35 cellular contexts compared by ENCODE assay signal in genomic region chrY:12846793-12847192, GRCh38. TPM values are rescaled to one million over a fixed set of nuclear protein-coding genes. Genes with fewer than 3 reads are reported as not detected.
"Had no signal": no experiment of that assay in that cellular context is flagged by ENCODE, and none has a peak within 500 bp of the region (broad histone marks: within the 10 kb centered on the region; RNA-seq: fewer than 3 reads in every experiment).

No MANE protein-coding gene starts in this region.

- ATAC-seq: activated naive CD4-positive, alpha-beta T cell treated with anti-CD3 and anti-CD28 coated beads, Interleukin-2, amount 50 U/mL, for 72 hours; activated naive CD8-positive, alpha-beta T cell treated with anti-CD3 and anti-CD28 coated beads, Interleukin-2, amount 50 U/mL, for 24 hours; activated T-cell treated with anti-CD3 and anti-CD28 coated beads, Interleukin-2, amount 50 U/mL, for 4 hours; activated T-cell treated with anti-CD3 and anti-CD28 coated beads, Interleukin-2, amount 50 U/mL, for 72 hours; activated T-helper 17 cell treated with anti-CD3 and anti-CD28 coated beads, Interleukin-2, amount 50 U/mL, for 72 hours; body of pancreas had no signal

- H3K9me3 ChIP-seq: adrenal gland, ascending aorta, body of pancreas, breast epithelium had no signal

- H3K27ac ChIP-seq: adrenal gland, ascending aorta, body of pancreas, brain microvascular endothelial cell, breast epithelium, cardiac muscle cell had no signal

- DNase-seq: activated effector memory CD4-positive, alpha-beta T cell treated with anti-CD3 and anti-CD28 coated beads, Interleukin-2, amount 50 U/mL, for 16 hours; activated effector memory CD4-positive, alpha-beta T cell treated with Interleukin-2 at 50 U/mL for 16 hours; activated gamma-delta T cell; activated gamma-delta T cell treated with Interleukin-2 at 50 U/mL for 16 hours; activated naive CD4-positive, alpha-beta T cell; activated naive CD4-positive, alpha-beta T cell treated with anti-CD3 and anti-CD28 coated beads for 36 hours; activated naive CD4-positive, alpha-beta T cell treated with anti-CD3 and anti-CD28 coated beads, Interleukin-2, amount 10 ng/mL, durations not matched to agents 7 days and 5 days; activated naive CD4-positive, alpha-beta T cell treated with anti-CD3 and anti-CD28 coated beads, Interleukin-2, amount 50 U/mL, for 16 hours; activated naive CD4-positive, alpha-beta T cell treated with Interleukin-2 at 50 U/mL for 16 hours; activated naive CD8-positive, alpha-beta T cell treated with anti-CD3 and anti-CD28 coated beads for 36 hours; activated naive CD8-positive, alpha-beta T cell treated with anti-CD3 and anti-CD28 coated beads, Interleukin-2, amount 10 ng/mL, durations not matched to agents 7 days and 5 days; activated naive CD8-positive, alpha-beta T cell treated with anti-CD3 and anti-CD28 coated beads, Interleukin-2, amount 50 U/mL, for 24 hours; activated T-cell treated with anti-CD3 and anti-CD28 coated beads, Interleukin-2, amount 50 U/mL, for 24 hours; activated T-cell treated with anti-CD3 and anti-CD28 coated beads, Interleukin-2, amount 50 U/mL, for 4 hours; activated T-cell treated with anti-CD3 and anti-CD28 coated beads, Interleukin-2, amount 50 U/mL, for 48 hours; activated T-cell treated with anti-CD3 and anti-CD28 coated beads, Interleukin-2, amount 50 U/mL, for 72 hours; adrenal gland; amniotic stem cell; amygdala; anterior cingulate cortex; aorta; body of pancreas; brain microvascular endothelial cell; caudate nucleus; central memory CD4-positive, alpha-beta T cell; cerebellar nuclear complex had no signal

- H3K4me1 ChIP-seq: adrenal gland, ascending aorta, body of pancreas, breast epithelium had no signal

- H3K4me3 ChIP-seq: adrenal gland, ascending aorta, body of pancreas, breast epithelium, cardiac muscle cell had no signal

- FAIRE-seq: astrocyte, bronchial epithelial cell had no signal

- H3K27me3 ChIP-seq: adrenal gland, ascending aorta, body of pancreas, brain microvascular endothelial cell, breast epithelium, cardiac muscle cell had no signal

- H3K36me3 ChIP-seq: adrenal gland, ascending aorta, brain microvascular endothelial cell, breast epithelium, cardiac muscle cell had no signal

RNA-seq across cellular contexts. Expression of gene DDX3Y, which starts 57.9 kb away (rescaled TPM):
- total RNA-seq: aorta, ascending aorta, body of pancreas, cardiac muscle cell, cardiac septum, chondrocyte had no signal
- polyA plus RNA-seq: cardiac muscle cell had no signal
